In the genomic region with DNA sequence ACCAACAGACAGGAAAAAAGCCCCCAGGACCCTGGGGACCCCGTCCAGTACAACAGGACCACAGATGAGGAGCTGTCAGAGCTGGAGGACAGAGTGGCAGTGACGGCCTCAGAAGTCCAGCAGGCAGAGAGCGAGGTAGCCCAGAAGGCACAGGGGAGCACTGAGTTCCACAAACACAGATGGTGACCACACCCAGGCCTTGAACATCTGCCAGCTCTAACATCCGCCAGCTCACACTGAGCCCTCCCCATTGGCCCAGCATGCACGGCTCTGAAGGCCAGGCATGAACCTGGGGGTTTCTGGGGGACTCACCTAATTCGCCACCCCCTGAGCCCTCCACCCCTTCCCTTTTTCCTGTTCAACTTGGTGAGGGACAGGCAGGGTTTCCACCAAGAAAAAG, we compare ENCODE assay signal across 1 cellular context.
TF ChIP-seq lines count a peak whose summit lies in the region.

No MANE protein-coding gene starts in this region.

TF ChIP-seq in HepG2, 621 proteins besides CTCF, POLR2A, EP300 and RAD21:
- TF ChIP-seq ZNF263 (CRISPR knock-in tag; IDR thresholded peaks at IDR 0.05) (peak; percentile 89), ZNF773 (CRISPR knock-in tag; IDR thresholded peaks at IDR 0.05; ENCODE audit: borderline replicate concordance) (no peak), JUND (CRISPR knock-in tag; IDR thresholded peaks at IDR 0.05) (no peak), ARHGAP35 (CRISPR knock-in tag; IDR thresholded peaks at IDR 0.05; ENCODE audit: borderline replicate concordance) (0 out of 2 replicates have a peak, but pooled peaks have one; percentile 28), ZNF563 (CRISPR knock-in tag; IDR thresholded peaks at IDR 0.05) (peak; percentile 46; the same call in 1 of the 2 replicates)
- TF ChIP-seq, protein P1, sequence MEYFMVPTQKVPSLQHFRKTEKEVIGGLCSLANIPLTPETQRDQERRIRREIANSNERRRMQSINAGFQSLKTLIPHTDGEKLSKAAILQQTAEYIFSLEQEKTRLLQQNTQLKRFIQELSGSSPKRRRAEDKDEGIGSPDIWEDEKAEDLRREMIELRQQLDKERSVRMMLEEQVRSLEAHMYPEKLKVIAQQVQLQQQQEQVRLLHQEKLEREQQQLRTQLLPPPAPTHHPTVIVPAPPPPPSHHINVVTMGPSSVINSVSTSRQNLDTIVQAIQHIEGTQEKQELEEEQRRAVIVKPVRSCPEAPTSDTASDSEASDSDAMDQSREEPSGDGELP (IDR thresholded peaks at IDR 0.05; ENCODE audit: borderline replicate concordance, low read depth): peak; percentile 26; the same call in 1 of the 2 replicates
- TF ChIP-seq, protein P2, sequence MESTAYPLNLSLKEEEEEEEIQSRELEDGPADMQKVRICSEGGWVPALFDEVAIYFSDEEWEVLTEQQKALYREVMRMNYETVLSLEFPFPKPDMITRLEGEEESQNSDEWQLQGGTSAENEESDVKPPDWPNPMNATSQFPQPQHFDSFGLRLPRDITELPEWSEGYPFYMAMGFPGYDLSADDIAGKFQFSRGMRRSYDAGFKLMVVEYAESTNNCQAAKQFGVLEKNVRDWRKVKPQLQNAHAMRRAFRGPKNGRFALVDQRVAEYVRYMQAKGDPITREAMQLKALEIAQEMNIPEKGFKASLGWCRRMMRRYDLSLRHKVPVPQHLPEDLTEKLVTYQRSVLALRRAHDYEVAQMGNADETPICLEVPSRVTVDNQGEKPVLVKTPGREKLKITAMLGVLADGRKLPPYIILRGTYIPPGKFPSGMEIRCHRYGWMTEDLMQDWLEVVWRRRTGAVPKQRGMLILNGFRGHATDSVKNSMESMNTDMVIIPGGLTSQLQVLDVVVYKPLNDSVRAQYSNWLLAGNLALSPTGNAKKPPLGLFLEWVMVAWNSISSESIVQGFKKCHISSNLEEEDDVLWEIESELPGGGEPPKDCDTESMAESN (CRISPR knock-in tag; conservative IDR thresholded peaks at IDR 0.05): 0 out of 2 replicates have a peak, but pooled peaks have one; percentile 20
